ENCODE assay signal across 2 cellular contexts in genomic region chr21:34128674-34129038, GRCh38.
TF ChIP-seq lines count a peak whose summit lies in the region.

No MANE protein-coding gene starts in this region.

TF ChIP-seq in SK-N-SH, 30 proteins besides CTCF, POLR2A, EP300 and RAD21 (continued from another document):
- TF ChIP-seq GABPA (IDR thresholded peaks at IDR 0.05; ENCODE audit: low read depth) (no peak), ZBTB33 (IDR thresholded peaks at IDR 0.05; ENCODE audit: borderline replicate concordance, low read depth) (no peak), RFX5 (IDR thresholded peaks at IDR 0.05; ENCODE audit: low read length) (no peak), CHD2 (IDR thresholded peaks at IDR 0.05; ENCODE audit: low read length, partially characterized antibody) (no peak), ELF1 (IDR thresholded peaks at IDR 0.05) (no peak), USF1 (IDR thresholded peaks at IDR 0.05; ENCODE audit: borderline replicate concordance, low read depth) (no peak), USF2 (IDR thresholded peaks at IDR 0.05; ENCODE audit: borderline replicate concordance, low read depth, low read length) (no peak), GATA2 (CRISPR knock-in tag; IDR thresholded peaks at IDR 0.05) (no peak), NRF1 (IDR thresholded peaks at IDR 0.05; ENCODE audit: low read depth, low read length) (no peak), JUND (IDR thresholded peaks at IDR 0.05) (no peak), RXRA (IDR thresholded peaks at IDR 0.05; ENCODE audit: borderline replicate concordance, low read depth) (no peak), SMC3 (IDR thresholded peaks at IDR 0.05; ENCODE audit: low read depth, low read length) (no peak), MAX (IDR thresholded peaks at IDR 0.05; ENCODE audit: low read depth) (no peak)
TF ChIP-seq in SK-N-SH: peak in this region for 0.

TF ChIP-seq in SK-N-SH treated with all-trans-retinoic acid at 6 μM for 48 hours, 23 proteins besides CTCF, POLR2A, EP300 and RAD21 (continued from another document):
- TF ChIP-seq POU6F1 (CRISPR knock-in tag; IDR thresholded peaks at IDR 0.05; ENCODE audit: borderline replicate concordance, low read depth) (no peak), CREB5 (CRISPR knock-in tag; IDR thresholded peaks at IDR 0.05; ENCODE audit: low read depth) (no peak)
